Comparison of ENCODE assay signal across 17 cellular contexts in the genomic region with DNA sequence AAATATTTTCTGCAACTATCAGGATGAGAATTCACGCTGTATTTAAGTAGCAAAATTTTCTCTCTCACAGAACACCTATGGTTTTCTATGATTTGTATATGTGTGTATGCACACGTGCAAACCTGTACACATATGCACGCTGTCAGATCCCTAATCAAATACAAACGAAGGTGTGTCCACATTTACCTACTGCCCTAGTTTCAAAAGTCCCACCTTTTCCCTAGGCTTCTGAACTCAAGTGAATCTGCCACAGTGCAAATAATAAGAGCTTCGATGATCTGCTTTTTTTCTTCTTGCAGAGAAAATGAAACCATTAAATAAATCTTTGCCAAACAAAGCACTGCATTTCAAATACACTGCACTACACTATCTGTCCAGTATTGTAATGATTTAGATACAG. TPM values are rescaled to one million over a fixed set of nuclear protein-coding genes. Genes with fewer than 3 reads are reported as not detected.
A peak's percentile ranks its signal among the peaks of the same experiment; 100 is the strongest.
DNase-seq lines count a peak whose midpoint lies in the region; ATAC-seq, FAIRE-seq and TF ChIP-seq lines count a peak whose summit lies in the region.
"Had no signal": no experiment of that assay in that cellular context is flagged by ENCODE, and none has a peak within 500 bp of the region (broad histone marks: within the 10 kb centered on the region; RNA-seq: fewer than 3 reads in every experiment).

No MANE protein-coding gene starts in this region.

- no peak for FAIRE-seq in HepG2 (lab: Jason Lieb, UNC)

- H3K9ac ChIP-seq in GM23248 = peak overlapping the region; percentile 21; the same call in 1 of the 2 replicates
- no peak overlapping the region for H3K9ac ChIP-seq in HepG2 (ENCODE audit: insufficient read depth, low read depth, low read length)
- no peak overlapping the region for H3K9ac ChIP-seq in colonic mucosa (ENCODE audit: low read depth in 2 of 2, low read length in 2 of 2)
- H3K9ac ChIP-seq in neuronal stem cell (ENCODE audit: low read depth, low read length, poor library complexity) = no peak overlapping the region

- no peaks in the 10 kb centered on the region for H3K9me3 Mint-ChIP-seq in CD4-positive, CD25-positive, alpha-beta regulatory T cell
- no peaks in the 10 kb centered on the region for H3K9me3 Mint-ChIP-seq in activated naive CD8-positive, alpha-beta T cell (ENCODE audit: low read depth)
- H3K9me3 Mint-ChIP-seq: CD14-positive monocyte had no signal

- TF ChIP-seq CTCF in HepG2 (CRISPR knock-in tag; IDR thresholded peaks at IDR 0.05) (no peak), colonic mucosa (IDR thresholded peaks at IDR 0.05) (no peak)

- BruUV-seq in HepG2 (replicated peaks; lab: Mats Ljungman, UMichigan) = no TSS peak

- peaks cover 7% of the 10 kb centered on the region for H3K36me3 Mint-ChIP-seq in CD4-positive, CD25-positive, alpha-beta regulatory T cell
- H3K36me3 Mint-ChIP-seq in activated naive CD8-positive, alpha-beta T cell = peaks cover 11% of the 10 kb centered on the region
- H3K36me3 Mint-ChIP-seq: CD14-positive monocyte had no signal

- H3K4me3 ChIP-seq in CD4-positive, CD25-positive, alpha-beta regulatory T cell (ENCODE audit: low read depth, low read length) = peak overlapping the region; percentile 95
- H3K4me3 ChIP-seq in GM23248 (peak overlapping the region; percentile 48), HepG2 (replicated peaks in 1 of 3; ENCODE audit: insufficient read depth in 1 of 3, low read depth in 2 of 3, low read length in 3 of 3) (no peak overlapping the region), colonic mucosa (no peak overlapping the region), neuronal stem cell (ENCODE audit: low read length in 2 of 2) (no peak overlapping the region)
- H3K4me3 ChIP-seq: lung, SK-N-MC, suprapubic skin had no signal

- POLR2A ChIA-PET in HepG2 (lab: Yijun Ruan, JAX) = interaction anchor here (1.2 to 2.2 kb wide), 2 partner anchors 11 kb away, joined by 4 to 9 read pairs; no protein-coding TSS in a partner anchor

- H2AK5ac ChIP-seq in neuronal stem cell (ENCODE audit: low read depth, low read length) = no peak overlapping the region

- no peak overlapping the region for H2BK12ac ChIP-seq in neuronal stem cell (ENCODE audit: low read length)

- H2AFZ ChIP-seq in GM23248 (no peak overlapping the region), HepG2 (ENCODE audit: low read length) (no peak overlapping the region), neuronal stem cell (ENCODE audit: low read length) (no peak overlapping the region)

- no peak overlapping the region for H3K18ac ChIP-seq in neuronal stem cell (ENCODE audit: low read length)

- H3K27ac Mint-ChIP-seq in CD4-positive, CD25-positive, alpha-beta regulatory T cell = peak overlapping the region; percentile 27 to 93 (median 63)
- H3K27ac Mint-ChIP-seq in activated naive CD8-positive, alpha-beta T cell = peak overlapping the region; percentile 81
- H3K27ac Mint-ChIP-seq: CD14-positive monocyte, nephron progenitor cell had no signal

- TF ChIP-seq RAD21 in HepG2 (CRISPR knock-in tag; IDR thresholded peaks at IDR 0.05) = no peak

- peaks cover 55 to 92% (median 75%) of the 10 kb centered on the region in 4 donors for H3K4me1 Mint-ChIP-seq in CD4-positive, CD25-positive, alpha-beta regulatory T cell
- peaks cover 97% of the 10 kb centered on the region for H3K4me1 Mint-ChIP-seq in activated naive CD8-positive, alpha-beta T cell (ENCODE audit: low read depth)

- H3K36me3 ChIP-seq in CD4-positive, CD25-positive, alpha-beta regulatory T cell (ENCODE audit: control insufficient read depth, insufficient read depth, low read length) = no peaks in the 10 kb centered on the region
- H3K36me3 ChIP-seq in GM23248 (ENCODE audit: low read depth) (no peaks in the 10 kb centered on the region; the same call in 1 of the 2 replicates), HepG2 (replicated peaks in 1 of 2; ENCODE audit: control insufficient read depth in 1 of 2, insufficient read depth in 2 of 2, low read length in 2 of 2) (no peaks in the 10 kb centered on the region), colonic mucosa (no peaks in the 10 kb centered on the region), neuronal stem cell (replicated peaks in 1 of 2; ENCODE audit: control insufficient read depth in 2 of 2, insufficient read depth in 2 of 2, low read length in 2 of 2) (no peaks in the 10 kb centered on the region)
- H3K36me3 ChIP-seq: suprapubic skin had no signal

- peaks cover 17% of the 10 kb centered on the region for H3F3A ChIP-seq in GM23248 (ENCODE audit: insufficient read depth)

- H3K4me3 Mint-ChIP-seq in CD4-positive, CD25-positive, alpha-beta regulatory T cell = peak overlapping the region; percentile 56 to 78 (median 69)
- H3K4me3 Mint-ChIP-seq in activated naive CD8-positive, alpha-beta T cell = peak overlapping the region; percentile 62
- H3K4me3 Mint-ChIP-seq: CD14-positive monocyte, nephron progenitor cell had no signal

- H3K79me2 ChIP-seq in GM23248 (ENCODE audit: insufficient read depth) = peaks cover 100% of the 10 kb centered on the region
- peaks cover 80% of the 10 kb centered on the region for H3K79me2 ChIP-seq in HepG2 (ENCODE audit: insufficient read depth, low read length)

- peak overlapping the region; percentile 99 for H3K27ac ChIP-seq in CD4-positive, CD25-positive, alpha-beta regulatory T cell (ENCODE audit: insufficient read depth, low read length, poor library complexity, severe bottlenecking)
- H3K27ac ChIP-seq in GM23248 (no peak overlapping the region), HepG2 (ENCODE audit: extremely low read length, insufficient read depth, low read length) (no peak overlapping the region), colonic mucosa (no peak overlapping the region), neuronal stem cell (replicated peaks; ENCODE audit: low read length) (no peak overlapping the region)
- H3K27ac ChIP-seq: foreskin keratinocyte, SK-N-MC, suprapubic skin had no signal

- peak overlapping the region; percentile 65 for H3K4me2 ChIP-seq in GM23248 (ENCODE audit: unreplicated experiment)
- H3K4me2 ChIP-seq in HepG2 (ENCODE audit: low read depth, low read length) = no peak overlapping the region
- H3K4me2 ChIP-seq in neuronal stem cell (ENCODE audit: insufficient read depth, low read length, poor library complexity, severe bottlenecking) = no peak overlapping the region

- no peak for ATAC-seq in CD4-positive, CD25-positive, alpha-beta regulatory T cell (ENCODE audit: low read depth in 2 of 2)
- ATAC-seq in HepG2 (no peak), GM19397 (IDR thresholded peaks at IDR 0.05; ENCODE audit: unreplicated experiment) (no peak)
- ATAC-seq: foreskin keratinocyte had no signal

- H3K4ac ChIP-seq in neuronal stem cell (ENCODE audit: low read length) = no peak overlapping the region

- H3K27me3 ChIP-seq in CD4-positive, CD25-positive, alpha-beta regulatory T cell (ENCODE audit: control insufficient read depth, insufficient read depth, low read length) = no peaks in the 10 kb centered on the region
- H3K27me3 ChIP-seq in GM23248 (replicated peaks; ENCODE audit: insufficient read depth) (no peaks in the 10 kb centered on the region), HepG2 (ENCODE audit: control insufficient read depth in 1 of 2, insufficient read depth in 2 of 2, low read length in 2 of 2) (no peaks in the 10 kb centered on the region), colonic mucosa (no peaks in the 10 kb centered on the region), neuronal stem cell (ENCODE audit: control insufficient read depth in 3 of 3, insufficient read depth in 3 of 3, low read depth in 1 of 3, low read length in 3 of 3) (no peaks in the 10 kb centered on the region)
- H3K27me3 ChIP-seq: foreskin keratinocyte, suprapubic skin had no signal

- 57 to 64% methylated on average over 5 of the region's 5 CpGs for WGBS in GM23248 (ENCODE audit: low coverage in 1 of 2, low lambda C conversion rate in 2 of 2, missing lambda C conversion rate in 2 of 2), 2 experiments
- WGBS in HepG2 (ENCODE audit: low lambda C conversion rate) = 74% methylated on average over 5 of the region's 5 CpGs
- WGBS in neuronal stem cell (ENCODE audit: extremely low coverage in 2 of 2, insufficient read length in 2 of 2, insufficient replicate concordance in 1 of 2), 2 donors = no CpG with 5 or more reads among the region's 5 CpGs

- H2BK120ac ChIP-seq in neuronal stem cell (ENCODE audit: low read depth, low read length) = no peak overlapping the region

- no peak for DNase-seq in CD4-positive, CD25-positive, alpha-beta regulatory T cell
- no peak for DNase-seq in GM23248
- DNase-seq in HepG2 (ENCODE audit: low spot score) = no peak
- no peak for DNase-seq in colonic mucosa
- DNase-seq in neuronal stem cell (ENCODE audit: low spot score) = no peak
- DNase-seq: amniotic stem cell, cerebellar nuclear complex, foreskin keratinocyte, H7, NCI-H510A treated with DMSO at 0.1 percent for 48 hours, nephron progenitor cell had no signal

- H4K20me1 ChIP-seq in GM23248 (ENCODE audit: insufficient read depth) = peaks cover 5% of the 10 kb centered on the region; the same call in 1 of the 2 replicates
- peaks cover 58% of the 10 kb centered on the region for H4K20me1 ChIP-seq in HepG2 (ENCODE audit: insufficient read depth, low read length)

- no peak for TF ChIP-seq POLR2A in HepG2 (IDR thresholded peaks at IDR 0.05; ENCODE audit: insufficient read depth in 1 of 2, low read depth in 2 of 2, low read length in 2 of 2)

- H3K9me2 ChIP-seq in GM23248 (ENCODE audit: insufficient read depth) = no peaks in the 10 kb centered on the region

- no peaks in the 10 kb centered on the region for H3K9me3 ChIP-seq in CD4-positive, CD25-positive, alpha-beta regulatory T cell (ENCODE audit: control insufficient read depth in 2 of 2, low read length in 2 of 2)
- H3K9me3 ChIP-seq in GM23248 (ENCODE audit: low read depth) = no peaks in the 10 kb centered on the region
- H3K9me3 ChIP-seq in HepG2 (ENCODE audit: low read length) = no peaks in the 10 kb centered on the region
- H3K9me3 ChIP-seq in colonic mucosa = no peaks in the 10 kb centered on the region
- H3K9me3 ChIP-seq in neuronal stem cell (replicated peaks in 1 of 2; ENCODE audit: control insufficient read depth in 2 of 2, insufficient read depth in 1 of 2, low read depth in 1 of 2, low read length in 2 of 2) = no peaks in the 10 kb centered on the region
- H3K9me3 ChIP-seq: suprapubic skin had no signal

- no peak overlapping the region for H2BK5ac ChIP-seq in neuronal stem cell (ENCODE audit: low read length)

- in situ Hi-C loops in GM23248 (cut with MboI) (no loop called here), HepG2 (cut with HindIII; ENCODE audit: extremely low pct_ligation_motif_present, low pct_unique_long_range_greater_than_20kb) (no loop called here)

- no peak overlapping the region for H4K91ac ChIP-seq in neuronal stem cell (ENCODE audit: low read depth, low read length, poor library complexity)

- intact Hi-C loops in HepG2 (cut with micrococcal nuclease; ENCODE audit: unreplicated experiment) (no loop called here), colonic mucosa (cut with DNase I) (no loop called here)

- no peaks in the 10 kb centered on the region for H3K79me1 ChIP-seq in neuronal stem cell (ENCODE audit: low read depth, low read length)

- TF ChIP-seq EP300 in HepG2 (IDR thresholded peaks at IDR 0.05; ENCODE audit: low read depth in 2 of 2, low read length in 2 of 2) = no peak
- TF ChIP-seq EP300 in HepG2 (CRISPR knock-in tag; IDR thresholded peaks at IDR 0.05; ENCODE audit: borderline replicate concordance) = no peak

- CTCF ChIA-PET in HepG2 (lab: Yijun Ruan, JAX; ENCODE audit: low intra/inter-chr PET ratio, low total read pairs) = no interaction called here

- H3K14ac ChIP-seq in neuronal stem cell (ENCODE audit: low read length) = no peak overlapping the region

- H3K4me1 ChIP-seq in CD4-positive, CD25-positive, alpha-beta regulatory T cell (ENCODE audit: control insufficient read depth, insufficient read depth, low read length, poor library complexity, severe bottlenecking) = peaks cover 86% of the 10 kb centered on the region
- peaks cover 64% of the 10 kb centered on the region for H3K4me1 ChIP-seq in GM23248 (ENCODE audit: insufficient read depth)
- peaks cover 37% of the 10 kb centered on the region for H3K4me1 ChIP-seq in HepG2 (ENCODE audit: insufficient read depth, low read length)
- no peaks in the 10 kb centered on the region for H3K4me1 ChIP-seq in colonic mucosa
- peaks cover 0 to 3% of the 10 kb centered on the region in 2 donors for H3K4me1 ChIP-seq in neuronal stem cell (ENCODE audit: control insufficient read depth in 2 of 2, insufficient read depth in 1 of 2, low read depth in 1 of 2, low read length in 2 of 2)

- H3K23ac ChIP-seq in neuronal stem cell (ENCODE audit: low read depth, low read length, poor library complexity) = no peak overlapping the region

- H2BK15ac ChIP-seq in neuronal stem cell (ENCODE audit: low read length) = no peak overlapping the region

- peaks cover 5% of the 10 kb centered on the region for H3K27me3 Mint-ChIP-seq in CD4-positive, CD25-positive, alpha-beta regulatory T cell
- H3K27me3 Mint-ChIP-seq in activated naive CD8-positive, alpha-beta T cell = no peaks in the 10 kb centered on the region

- H4K8ac ChIP-seq in neuronal stem cell (ENCODE audit: low read depth, low read length) = no peak overlapping the region

RNA-seq across cellular contexts. Expression of a gene that starts 6.5 kb away (rescaled TPM):
- total RNA-seq in CD4-positive, CD25-positive, alpha-beta regulatory T cell = 76.7 TPM
- polyA plus RNA-seq in CD4-positive, CD25-positive, alpha-beta regulatory T cell = 10 to 100 TPM in 3 of 4 donors, 1 to 10 TPM in 1; 9.7 to 12.5 (median 11.8) TPM
- total RNA-seq in GM23248 (2014; rRNA removed; shearing (Covaris generic)) = 15.0 and 21.0 TPM in 2 replicates
- 6.8 and 8.3 TPM in 2 replicates for polyA plus RNA-seq in GM23248 (2016; fragmentation: Nextera tagmentation; extraction: Ambion mirVana)
- 3.4 and 5.4 TPM in 2 replicates for total RNA-seq in HepG2 (2016; rRNA removed; fragmentation: Illumina TruSeq; extraction: Trizol)
- 0.30 and 1.5 TPM in 2 replicates for total RNA-seq in HepG2 (2016; cell fraction: cytosol; rRNA removed; fragmentation: Illumina TruSeq; extraction: Trizol; ENCODE audit: low read depth)
- total RNA-seq in HepG2 (2016; cell fraction: insoluble cytoplasmic fraction; rRNA removed; fragmentation: Illumina TruSeq; extraction: Trizol) = 4.1 TPM in 2 replicates
- 1.2 and 1.8 TPM in 2 replicates for total RNA-seq in HepG2 (2016; cell fraction: membrane; rRNA removed; fragmentation: Illumina TruSeq; extraction: Trizol)
- total RNA-seq in HepG2 (2016; cell fraction: nucleus; rRNA removed; fragmentation: Illumina TruSeq; extraction: Trizol) = 4.9 and 5.6 TPM in 2 replicates
- 12.8 and 12.9 TPM in 2 replicates for polyA plus RNA-seq in HepG2 (2011; rRNA removed)
- 6.4 and 8.1 TPM in 2 replicates for polyA plus RNA-seq in HepG2 (2011; cell fraction: cytosol; rRNA removed)
- 27.7 and 28.6 TPM in 2 replicates for polyA plus RNA-seq in HepG2 (2011; cell fraction: nucleus; rRNA removed)
- polyA plus RNA-seq in HepG2 (2012) = 14.5 and 17.1 TPM in 2 replicates
- 0.05 and 0.18 TPM in 2 replicates for polyA plus RNA-seq in HepG2 (2016; cell fraction: cytosol; fragmentation: Illumina TruSeq; extraction: Trizol; ENCODE audit: low read depth)
- 2.4 and 2.5 TPM in 2 replicates for polyA plus RNA-seq in HepG2 (2016; cell fraction: insoluble cytoplasmic fraction; fragmentation: Illumina TruSeq; extraction: Trizol; ENCODE audit: low read depth)
- 0.22 and 0.25 TPM in 2 replicates for polyA plus RNA-seq in HepG2 (2016; cell fraction: membrane; fragmentation: Illumina TruSeq; extraction: Trizol; ENCODE audit: low read depth)
- polyA plus RNA-seq in HepG2 (2016; cell fraction: nucleus; fragmentation: Illumina TruSeq; extraction: Trizol; ENCODE audit: insufficient read depth, low read depth) = 6.9 and 8.3 TPM in 2 replicates
- 3.8 and 23.2 TPM in 2 replicates for polyA minus RNA-seq in HepG2 (2011; rRNA and poly(A)+ RNA removed; ENCODE audit: low replicate concordance)
- polyA minus RNA-seq in HepG2 (2011; cell fraction: cytosol; rRNA and poly(A)+ RNA removed) = 12.5 and 18.3 TPM in 2 replicates
- polyA minus RNA-seq in HepG2 (2011; cell fraction: nucleus; rRNA and poly(A)+ RNA removed) = 35.8 and 45.4 TPM in 2 replicates
- 10 to 100 TPM in 1 of 2 donors, 1 to 10 TPM in 1; 5.3 to 15.2 TPM for total RNA-seq in colonic mucosa
- 1.1 TPM for polyA plus RNA-seq in neuronal stem cell (2013, experiment 1 of 2)
- polyA plus RNA-seq in neuronal stem cell (2013, experiment 2 of 2) = 1.1 TPM

Comparison
In these comparisons a context has a peak if more than half of its experiments do, and no peak if none do; other contexts are left out.
1. H3K4me3 ChIP-seq: peak in CD4-positive, CD25-positive, alpha-beta regulatory T cell (single experiment) and GM23248 (single experiment); none in HepG2 (0 of 3), colonic mucosa (single experiment) and neuronal stem cell (0 of 2).